ENCODE assay signal across 1 cellular context in the genomic region with DNA sequence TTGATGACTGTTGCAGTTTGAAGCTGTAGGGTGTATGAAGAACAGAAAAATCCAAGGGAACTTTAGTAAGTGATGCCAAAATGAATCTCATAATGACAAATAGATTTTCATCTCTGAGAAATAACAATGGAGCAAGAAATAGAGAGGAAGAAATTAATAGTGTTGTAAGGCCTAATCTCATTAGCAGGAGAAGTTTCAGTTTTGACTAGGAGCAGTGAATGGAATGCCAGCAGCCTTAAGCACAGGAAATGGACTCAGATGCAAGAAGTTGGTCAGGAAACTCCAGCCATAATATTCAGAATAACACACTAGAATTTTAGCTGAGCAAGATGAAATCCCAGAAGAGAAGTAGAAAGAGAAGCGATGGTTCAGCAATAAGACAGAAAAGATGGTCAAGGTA.
TF ChIP-seq lines count a peak whose summit lies in the region.

No MANE protein-coding gene starts in this region.

TF ChIP-seq in endothelial cell of umbilical vein, 7 proteins besides CTCF, POLR2A, EP300 and RAD21 (continued from another document):
- TF ChIP-seq POLR2AphosphoS5 (IDR thresholded peaks at IDR 0.05; ENCODE audit: insufficient read depth, low read depth, low read length) (peak; percentile 29), JUN (IDR thresholded peaks at IDR 0.05; ENCODE audit: borderline replicate concordance, insufficient read depth, insufficient read length, low read depth) (peak; percentile 10), FOS (IDR thresholded peaks at IDR 0.05; ENCODE audit: borderline replicate concordance, insufficient read depth, low read length) (no peak), EZH2 (IDR thresholded peaks at IDR 0.05; ENCODE audit: borderline replicate concordance, low read depth, low read length, severe bottlenecking) (no peak)
TF ChIP-seq in endothelial cell of umbilical vein: peak in this region for 3.
